ENCODE assay signal across 30 cellular contexts in genomic region chr4:152921284-152921683, GRCh38. TPM values are rescaled to one million over a fixed set of nuclear protein-coding genes. Genes with fewer than 3 reads are reported as not detected.
"Had no signal": no experiment of that assay in that cellular context is flagged by ENCODE, and none has a peak within 500 bp of the region (broad histone marks: within the 10 kb centered on the region; RNA-seq: fewer than 3 reads in every experiment).

No MANE protein-coding gene starts in this region.

- H3K27me3 ChIP-seq: ascending aorta, cardiac muscle cell had no signal

- H3K4me1 ChIP-seq: ascending aorta had no signal

- FAIRE-seq: bronchial epithelial cell had no signal

- H3K4me3 ChIP-seq: ascending aorta, cardiac muscle cell had no signal

- DNase-seq: activated B cell treated with CpG ODN at 0.5 μM for 24 hours; activated CD4-positive, alpha-beta memory T cell treated with anti-CD3 and anti-CD28 coated beads for 36 hours; activated CD4-positive, alpha-beta T cell treated with anti-CD3 and anti-CD28 coated beads for 4 hours; activated CD4-positive, alpha-beta T cell treated with anti-CD3 and anti-CD28 coated beads, Interleukin-2, amount 10 ng/mL, durations not matched to agents 24 days and 14 days; activated CD4-positive, alpha-beta T cell treated with anti-CD3 and anti-CD28 coated beads, Interleukin-2, amount 50 U/mL, for 1 hour; activated CD4-positive, alpha-beta T cell treated with anti-CD3 and anti-CD28 coated beads, Interleukin-2, amount 50 U/mL, for 4 hours; activated CD4-positive, CD25-positive, alpha-beta regulatory T cell treated with anti-CD3 and anti-CD28 coated beads, Interleukin-2, amount 50 U/mL, for 72 hours; activated CD8-positive, alpha-beta memory T cell treated with anti-CD3 and anti-CD28 coated beads, Interleukin-2, amount 50 U/mL, for 4 hours; activated CD8-positive, alpha-beta T cell treated with anti-CD3 and anti-CD28 coated beads for 36 hours; activated effector memory CD4-positive, alpha-beta T cell treated with anti-CD3 and anti-CD28 coated beads, Interleukin-2, amount 50 U/mL, for 16 hours; activated gamma-delta T cell treated with Interleukin-2 at 50 U/mL for 16 hours; activated naive CD4-positive, alpha-beta T cell; activated naive CD4-positive, alpha-beta T cell treated with anti-CD3 and anti-CD28 coated beads for 36 hours; activated naive CD8-positive, alpha-beta T cell treated with anti-CD3 and anti-CD28 coated beads, Interleukin-2, amount 10 ng/mL, durations not matched to agents 7 days and 5 days; activated naive CD8-positive, alpha-beta T cell treated with anti-CD3 and anti-CD28 coated beads, Interleukin-2, amount 50 U/mL, for 24 hours; activated T-cell treated with anti-CD3 and anti-CD28 coated beads for 4 hours; activated T-cell treated with anti-CD3 and anti-CD28 coated beads, Interleukin-2, amount 50 U/mL, for 1 hour; activated T-cell treated with anti-CD3 and anti-CD28 coated beads, Interleukin-2, amount 50 U/mL, for 4 hours; activated T-cell treated with anti-CD3 and anti-CD28 coated beads, Interleukin-2, amount 50 U/mL, for 72 hours; amygdala; anterior cingulate cortex; caudate nucleus; T-helper 1 cell; T-helper 2 cell; T-helper 9 cell had no signal

- H3K9me3 ChIP-seq: ascending aorta had no signal

- ATAC-seq: activated CD8-positive, alpha-beta T cell treated with anti-CD3 and anti-CD28 coated beads for 36 hours; activated naive CD8-positive, alpha-beta T cell treated with anti-CD3 and anti-CD28 coated beads, Interleukin-2, amount 50 U/mL, for 24 hours; activated T-cell treated with anti-CD3 and anti-CD28 coated beads, Interleukin-2, amount 50 U/mL, for 4 hours; activated T-cell treated with anti-CD3 and anti-CD28 coated beads, Interleukin-2, amount 50 U/mL, for 72 hours; activated T-helper 17 cell treated with anti-CD3 and anti-CD28 coated beads, Interleukin-2, amount 50 U/mL, for 72 hours had no signal

- H3K27ac ChIP-seq: ascending aorta, cardiac muscle cell, VCaP had no signal

- H3K36me3 ChIP-seq: ascending aorta, cardiac muscle cell had no signal

RNA-seq across cellular contexts. Expression of gene FHDC1, which starts 14.8 kb away (rescaled TPM):
- polyA plus RNA-seq: cardiac muscle cell had no signal
